In genomic region chr6:32146287-32146686, GRCh38 we compare ENCODE assay signal across 20 cellular contexts. TPM values are rescaled to one million over a fixed set of nuclear protein-coding genes. Genes with fewer than 3 reads are reported as not detected.
DNase-seq lines count a peak whose midpoint lies in the region; ATAC-seq, FAIRE-seq and TF ChIP-seq lines count a peak whose summit lies in the region.
"Had no signal": no experiment of that assay in that cellular context is flagged by ENCODE, and none has a peak within 500 bp of the region (broad histone marks: within the 10 kb centered on the region; RNA-seq: fewer than 3 reads in every experiment).

No MANE protein-coding gene starts in this region.

- 0 out of 2 replicates have a peak overlapping the region, but pooled peaks have one; percentile 0 for H2BK12ac ChIP-seq in H1 (ENCODE audit: low read depth, low read length)

- TF ChIP-seq POLR2A in IMR-90 (IDR thresholded peaks at IDR 0.05; ENCODE audit: low read depth, low read length) (no peak), H1 (IDR thresholded peaks at IDR 0.05; ENCODE audit: control extremely low read depth in 1 of 2, low read depth in 2 of 2, low read length in 2 of 2) (no peak)

- H4K8ac ChIP-seq in IMR-90 (ENCODE audit: low read depth in 2 of 2, low read length in 2 of 2) (no peak overlapping the region), H1 (ENCODE audit: extremely low read depth, insufficient read depth, low read length) (no peak overlapping the region)

- H3K4ac ChIP-seq in IMR-90 (ENCODE audit: low read depth, low read length): no peak overlapping the region
- no peak overlapping the region for H3K4ac ChIP-seq in H1 (replicated peaks; ENCODE audit: insufficient read length, low read depth, low read length)

- H3K4me2 ChIP-seq in IMR-90 (ENCODE audit: low read depth, low read length): no peak overlapping the region
- peak overlapping the region; percentile 18 to 27; a peak in 1 of 4 replicates for H3K4me2 ChIP-seq in H1 (ENCODE audit: insufficient read depth in 1 of 2, low read depth in 2 of 2, low read length in 2 of 2)

- no peak overlapping the region for H2AK5ac ChIP-seq in IMR-90 (ENCODE audit: low read depth, low read length)
- no peak overlapping the region for H2AK5ac ChIP-seq in H1 (ENCODE audit: low read depth, low read length)

- H3K9me3 ChIP-seq in IMR-90 (ENCODE audit: control insufficient read depth, insufficient read depth, low read length) (peaks cover 2% of the 10 kb centered on the region; the same call in 1 of the 2 replicates), H1 (ENCODE audit: insufficient read depth in 2 of 2, low read depth in 1 of 2, low read length in 1 of 2) (no peaks in the 10 kb centered on the region)
- H3K9me3 ChIP-seq: BE2C, left ventricle myocardium inferior, transverse colon had no signal

- dilution Hi-C loops in IMR-90 (cut with HindIII; ENCODE audit: low sequenced_read_pairs, unreplicated experiment): no loop called here

- POLR2A ChIA-PET in IMR-90 (lab: Charles Lee; ENCODE audit: unreplicated experiment) (no interaction called here), H1 (lab: Charles Lee; ENCODE audit: partially characterized antibody) (interaction anchor here (1.0 to 9.2 kb wide), 6 partner anchors 8 to 31 kb away, joined by 3 to 70 read pairs (median 6); partner anchors contain the start of genes ATF6B and FKBPL)

- H2BK5ac ChIP-seq in IMR-90 (ENCODE audit: low read depth, low read length, poor library complexity, severe bottlenecking): no peak overlapping the region
- no peak overlapping the region for H2BK5ac ChIP-seq in H1 (ENCODE audit: low read depth, low read length)

- CTCF ChIA-PET in IMR-90 (lab: Yijun Ruan, JAX): interaction anchor here (0.9 kb wide), 2 partner anchors 10 kb away, joined by 3 to 4 read pairs; no protein-coding TSS in a partner anchor
- CTCF ChIA-PET in H1 (lab: Charles Lee; ENCODE audit: partially characterized antibody): interaction anchor here (1.6 to 1.9 kb wide), 2 partner anchors 28 to 31 kb away, joined by 3 to 5 read pairs; no protein-coding TSS in a partner anchor

- H4K20me1 ChIP-seq in IMR-90 (ENCODE audit: insufficient read depth, low read length) (no peaks in the 10 kb centered on the region), H1 (replicated peaks in 1 of 2; ENCODE audit: control insufficient read depth in 1 of 2, insufficient read depth in 2 of 2, low read length in 2 of 2) (no peaks in the 10 kb centered on the region)

- H3K27me3 Mint-ChIP-seq in progenitor cell of endocrine pancreas: peaks cover 12% of the 10 kb centered on the region
- H3K27me3 Mint-ChIP-seq in HFFc6 (ENCODE audit: insufficient read depth): peaks cover 10% of the 10 kb centered on the region

- no peak for TF ChIP-seq CTCF in IMR-90 (conservative IDR thresholded peaks at IDR 0.05; ENCODE audit: low read depth, low read length)
- TF ChIP-seq CTCF in H1 (IDR thresholded peaks at IDR 0.05; ENCODE audit: control extremely low read depth in 1 of 3, insufficient read depth in 1 of 3, low read depth in 1 of 3, low read length in 3 of 3): no peak
- TF ChIP-seq CTCF in progenitor cell of endocrine pancreas (IDR thresholded peaks at IDR 0.05; ENCODE audit: unreplicated experiment): no peak
- TF ChIP-seq CTCF in HFFc6 (IDR thresholded peaks at IDR 0.05): no peak

- peaks cover 6% of the 10 kb centered on the region; the same call in 1 of the 2 replicates for H3K23me2 ChIP-seq in H1 (ENCODE audit: low read depth, low read length)

- FAIRE-seq in H1 (lab: Jason Lieb, UNC): no peak
- FAIRE-seq: H54 had no signal

- no peak overlapping the region for H4K5ac ChIP-seq in IMR-90 (ENCODE audit: low read depth, low read length)
- H4K5ac ChIP-seq in H1 (ENCODE audit: insufficient read length, low read depth, low read length): no peak overlapping the region

- no peak overlapping the region for H3K56ac ChIP-seq in IMR-90 (ENCODE audit: extremely low read depth, insufficient read depth, low read length)
- no peak overlapping the region for H3K56ac ChIP-seq in H1 (replicated peaks; ENCODE audit: insufficient read length, low read depth, low read length)

- no peak for ATAC-seq in IMR-90 (ENCODE audit: low read depth)
- ATAC-seq: activated CD8-positive, alpha-beta T cell treated with anti-CD3 and anti-CD28 coated beads, Interleukin-2, amount 10 ng/mL, durations not matched to agents 7 days and 5 days; effector memory CD8-positive, alpha-beta T cell; stimulated activated naive B cell treated with anti-CD40 and anti-IgM and Interleukin-4, amounts not matched to agents 10 μg/mL and 1 μg/mL and 100 μg/mL, for 72 hours had no signal

- H2AK9ac ChIP-seq in IMR-90 (replicated peaks; ENCODE audit: low read depth, low read length, poor library complexity): no peak overlapping the region

- no peaks in the 10 kb centered on the region for H3K79me1 ChIP-seq in IMR-90 (ENCODE audit: low read depth in 1 of 2, low read length in 2 of 2)
- no peaks in the 10 kb centered on the region for H3K79me1 ChIP-seq in H1 (ENCODE audit: low read depth, low read length)

- peaks cover 4% of the 10 kb centered on the region; the same call in 1 of the 2 replicates for H3K4me1 ChIP-seq in IMR-90 (ENCODE audit: control insufficient read depth, insufficient read depth, low read length)
- H3K4me1 ChIP-seq in H1 (replicated peaks in 1 of 4; ENCODE audit: control insufficient read depth in 3 of 4, insufficient read depth in 4 of 4, low read length in 3 of 4): peaks cover 9 to 24% (median 10%) of the 10 kb centered on the region in 4 experiments
- H3K4me1 ChIP-seq: BE2C, left ventricle myocardium inferior had no signal

- BruUV-seq in IMR-90 (replicated peaks; lab: Mats Ljungman, UMichigan): no TSS peak

- peak overlapping the region; percentile 4; the same call in 1 of the 2 replicates for H2BK20ac ChIP-seq in IMR-90 (ENCODE audit: low read depth, low read length)
- no peak overlapping the region for H2BK20ac ChIP-seq in H1 (ENCODE audit: low read length)

- TF ChIP-seq EP300 in H1 (IDR thresholded peaks at IDR 0.05; ENCODE audit: borderline replicate concordance in 1 of 2, low read depth in 2 of 2, low read length in 2 of 2): no peak

- H3K14ac ChIP-seq in IMR-90 (replicated peaks; ENCODE audit: low read depth, low read length) (no peak overlapping the region), H1 (ENCODE audit: insufficient read length) (no peak overlapping the region)

- in situ Hi-C loops in IMR-90 (cut with MboI; ENCODE audit: low sequenced_read_pairs): no loop called here

- H3K4me3 ChIP-seq in IMR-90 (ENCODE audit: insufficient read depth, low read depth, low read length) (no peak overlapping the region), H1 (ENCODE audit: extremely low read depth in 1 of 4, insufficient read depth in 2 of 4, low read depth in 3 of 4, low read length in 4 of 4) (no peak overlapping the region)
- H3K4me3 ChIP-seq: left ventricle myocardium inferior, transverse colon had no signal

- H2BK15ac ChIP-seq in IMR-90 (ENCODE audit: low read depth, low read length) (no peak overlapping the region; the same call in 2 of the 3 replicates), H1 (ENCODE audit: low read length) (no peak overlapping the region)

- H3K23ac ChIP-seq in IMR-90 (ENCODE audit: low read depth, low read length): no peak overlapping the region
- H3K23ac ChIP-seq in H1 (ENCODE audit: insufficient read length): no peak overlapping the region

- H3K18ac ChIP-seq in IMR-90 (ENCODE audit: low read depth, low read length) (no peak overlapping the region), H1 (ENCODE audit: extremely low read depth, low read length) (0 out of 2 replicates have a peak overlapping the region, but pooled peaks have one; percentile 0)

- H3K4me1 Mint-ChIP-seq in progenitor cell of endocrine pancreas (ENCODE audit: low read depth) (peaks cover 12% of the 10 kb centered on the region), HFFc6 (ENCODE audit: low read depth) (peaks cover 7% of the 10 kb centered on the region)

- H4K91ac ChIP-seq in IMR-90 (ENCODE audit: insufficient read depth, low read depth, low read length) (no peak overlapping the region), H1 (replicated peaks; ENCODE audit: insufficient read length, low read length) (no peak overlapping the region)

- 0 out of 2 replicates have a peak, but pooled peaks cover 3% of the 10 kb centered on the region for H3K9me1 ChIP-seq in IMR-90 (ENCODE audit: insufficient read depth, low read length)

- H3K9me3 Mint-ChIP-seq in progenitor cell of endocrine pancreas (ENCODE audit: low read depth): no peaks in the 10 kb centered on the region
- no peaks in the 10 kb centered on the region for H3K9me3 Mint-ChIP-seq in HFFc6
- H3K9me3 Mint-ChIP-seq: activated naive CD8-positive, alpha-beta T cell treated with anti-CD3 and anti-CD28 coated beads, Interleukin-2, amount 10 ng/mL, durations not matched to agents 7 days and 5 days; central memory CD8-positive, alpha-beta T cell; effector memory CD8-positive, alpha-beta T cell; stimulated activated naive B cell treated with anti-CD40 and anti-IgM and Interleukin-4, amounts not matched to agents 10 μg/mL and 1 μg/mL and 100 μg/mL, for 72 hours had no signal

- no peak overlapping the region for H2BK120ac ChIP-seq in IMR-90 (ENCODE audit: low read depth, low read length)
- H2BK120ac ChIP-seq in H1 (replicated peaks; ENCODE audit: low read depth, low read length): no peak overlapping the region

- TF ChIP-seq RAD21 in IMR-90 (IDR thresholded peaks at IDR 0.05; ENCODE audit: low read length) (no peak), H1 (IDR thresholded peaks at IDR 0.05 in 1 of 2, conservative IDR thresholded peaks at IDR 0.05 in 1 of 2; ENCODE audit: low read depth in 2 of 2, low read length in 2 of 2) (no peak)

- WGBS in IMR-90 (ENCODE audit: extremely low coverage in 2 of 2, insufficient read length in 1 of 2), 2 experiments: no CpG with 5 or more reads among the region's 1 CpG
- 87% methylated on average over 1 of the region's 1 CpG; no CpG with 5 or more reads in 1 of the 2 experiments for WGBS in H1 (ENCODE audit: extremely low coverage in 1 of 2, insufficient coverage in 1 of 2, insufficient read length in 1 of 2, insufficient replicate concordance in 2 of 2, low coverage in 1 of 2, low lambda C conversion rate in 2 of 2, missing lambda C conversion rate in 1 of 2), 2 experiments

- H3K9ac ChIP-seq in IMR-90 (ENCODE audit: low read depth, low read length) (0 out of 2 replicates have a peak overlapping the region, but pooled peaks have one; percentile 17), H1 (replicated peaks in 1 of 4; ENCODE audit: extremely low read depth in 1 of 4, low read depth in 3 of 4, low read length in 3 of 4) (no peak overlapping the region)

- H3K4me3 Mint-ChIP-seq in progenitor cell of endocrine pancreas (ENCODE audit: low read depth) (no peak overlapping the region), HFFc6 (no peak overlapping the region)
- H3K4me3 Mint-ChIP-seq: activated CD8-positive, alpha-beta T cell treated with anti-CD3 and anti-CD28 coated beads, Interleukin-2, amount 10 ng/mL, durations not matched to agents 7 days and 5 days; activated naive CD8-positive, alpha-beta T cell treated with anti-CD3 and anti-CD28 coated beads, Interleukin-2, amount 10 ng/mL, durations not matched to agents 7 days and 5 days; central memory CD8-positive, alpha-beta T cell; stimulated activated naive B cell treated with anti-CD40 and anti-IgM and Interleukin-4, amounts not matched to agents 10 μg/mL and 1 μg/mL and 100 μg/mL, for 72 hours had no signal

- no peaks in the 10 kb centered on the region for H3K79me2 ChIP-seq in H1 (ENCODE audit: control insufficient read depth in 1 of 2, insufficient read depth in 2 of 2, low read length in 2 of 2)

- H3K27ac Mint-ChIP-seq in progenitor cell of endocrine pancreas (peak overlapping the region; percentile 7), HFFc6 (no peak overlapping the region)
- H3K27ac Mint-ChIP-seq: activated naive CD8-positive, alpha-beta T cell treated with anti-CD3 and anti-CD28 coated beads, Interleukin-2, amount 10 ng/mL, durations not matched to agents 7 days and 5 days; effector memory CD8-positive, alpha-beta T cell; stimulated activated naive B cell treated with anti-CD40 and anti-IgM and Interleukin-4, amounts not matched to agents 10 μg/mL and 1 μg/mL and 100 μg/mL, for 72 hours had no signal

- H3K36me3 ChIP-seq in IMR-90 (ENCODE audit: control insufficient read depth, insufficient read depth, low read length) (peaks cover 2% of the 10 kb centered on the region; the same call in 1 of the 2 replicates), H1 (ENCODE audit: control insufficient read depth in 2 of 4, insufficient read depth in 4 of 4, low read length in 3 of 4) (no peaks in the 10 kb centered on the region)
- H3K36me3 ChIP-seq: BE2C, left ventricle myocardium inferior, transverse colon had no signal

- intact Hi-C loops in IMR-90 (cut with micrococcal nuclease): no loop called here

- H2AFZ ChIP-seq in IMR-90 (replicated peaks; ENCODE audit: low read length, poor library complexity) (no peak overlapping the region), H1 (ENCODE audit: low read length) (0 out of 2 replicates have a peak overlapping the region, but pooled peaks have one; percentile 2)

- DNase-seq in IMR-90: no peak
- no peak for DNase-seq in H1 (ENCODE audit: low read depth in 1 of 2, low spot score in 2 of 2)
- DNase-seq in progenitor cell of endocrine pancreas (ENCODE audit: low spot score, unreplicated experiment): no peak
- no peak for DNase-seq in HFFc6
- no peak for DNase-seq in activated CD4-positive, alpha-beta T cell treated with anti-CD3 and anti-CD28 coated beads, Interleukin-2, amount 50 U/mL, for 4 hours
- DNase-seq: activated CD8-positive, alpha-beta T cell treated with anti-CD3 and anti-CD28 coated beads, Interleukin-2, amount 10 ng/mL, durations not matched to agents 7 days and 5 days; activated naive CD8-positive, alpha-beta T cell treated with anti-CD3 and anti-CD28 coated beads, Interleukin-2, amount 10 ng/mL, durations not matched to agents 7 days and 5 days; BE2C; effector memory CD8-positive, alpha-beta T cell; left ventricle myocardium inferior; NCI-H146; NCI-H2227 treated with DMSO at 0.1 percent for 48 hours; Right ventricle myocardium superior; stimulated activated naive B cell treated with anti-CD40 and anti-IgM and Interleukin-4, amounts not matched to agents 10 μg/mL and 1 μg/mL and 100 μg/mL, for 72 hours; T-helper 1 cell; transverse colon had no signal

- no peak overlapping the region for H3K27ac ChIP-seq in IMR-90 (ENCODE audit: insufficient read depth, low read length)
- no peak overlapping the region for H3K27ac ChIP-seq in H1 (ENCODE audit: low read depth, low read length)
- H3K27ac ChIP-seq: left ventricle myocardium inferior, transverse colon, VCaP had no signal

- H3K36me3 Mint-ChIP-seq in progenitor cell of endocrine pancreas (ENCODE audit: insufficient read depth) (peaks cover 4% of the 10 kb centered on the region), HFFc6 (ENCODE audit: low read depth) (peaks cover 13% of the 10 kb centered on the region; the same call in 1 of the 2 replicates)
- H3K36me3 Mint-ChIP-seq: activated naive CD8-positive, alpha-beta T cell treated with anti-CD3 and anti-CD28 coated beads, Interleukin-2, amount 10 ng/mL, durations not matched to agents 7 days and 5 days had no signal

- peaks cover 27% of the 10 kb centered on the region for H3K27me3 ChIP-seq in IMR-90 (ENCODE audit: control insufficient read depth, insufficient read depth, low read length)
- peaks cover 3 to 23% (median 22%) of the 10 kb centered on the region in 4 experiments for H3K27me3 ChIP-seq in H1 (replicated peaks in 1 of 4; ENCODE audit: control insufficient read depth in 3 of 4, extremely low read depth in 1 of 4, insufficient read depth in 3 of 4, low read length in 3 of 4)
- H3K27me3 ChIP-seq: BE2C had no signal

RNA-seq across cellular contexts. Expression of gene PRRT1, which starts 5.5 kb away (rescaled TPM):
- total RNA-seq in IMR-90 (2012; rRNA removed) (not detected in 2 replicates), progenitor cell of endocrine pancreas (2.9 and 3.3 TPM in 2 replicates)
- polyA plus RNA-seq in IMR-90 (2012; rRNA removed) (0.87 and 0.99 TPM in 2 replicates), H1 (2011; rRNA removed) (0.71 and 1.4 TPM in 2 replicates)
- 0.55 and 1.3 TPM in 2 replicates for polyA plus RNA-seq in IMR-90 (2012; cell fraction: cytosol; rRNA removed)
- polyA plus RNA-seq in IMR-90 (2012; cell fraction: nucleus; rRNA removed; ENCODE audit: low replicate concordance): 3.9 and 5.7 TPM in 2 replicates
- 2.8 TPM in 2 replicates for total RNA-seq in H1 (2021; fragmentation: NEBNext Ultra II Directional; extraction: Animal tissue kit (Norgen Biotek cat#: 25700))
- 0.45 TPM for polyA plus RNA-seq in H1 (2011; cell fraction: cytosol; rRNA removed)
- 1.8 TPM for polyA plus RNA-seq in H1 (2011; cell fraction: nucleus; rRNA removed)
- polyA plus RNA-seq in H1 (2012, experiment 1 of 2): 1.9 to 2.8 TPM (median 2.2 TPM) in 4 replicates
- polyA plus RNA-seq in H1 (2012, experiment 2 of 2): 2.5 TPM
- polyA plus RNA-seq in H1 (2013, experiment 1 of 2): 5.9 TPM
- 5.7 TPM for polyA plus RNA-seq in H1 (2013, experiment 2 of 2)
- 0.13 and 0.49 TPM in 2 replicates for polyA minus RNA-seq in H1 (2011; rRNA and poly(A)+ RNA removed)
- polyA minus RNA-seq in H1 (2011; cell fraction: cytosol; rRNA and poly(A)+ RNA removed): 1.1 TPM
- polyA minus RNA-seq in H1 (2011; cell fraction: nucleus; rRNA and poly(A)+ RNA removed): 0.20 TPM
- total RNA-seq in HFFc6 (2021; fragmentation: NEBNext Ultra II Directional; extraction: Animal tissue kit (Norgen Biotek cat#: 25700)): 1 to 10 TPM; 2.6 to 5.8 (median 5.1) TPM
- total RNA-seq: myocyte had no signal

RNA-seq across cellular contexts. Expression of gene PPT2, which starts 7.7 kb away (rescaled TPM):
- total RNA-seq in IMR-90 (2012; rRNA removed): 2.2 and 3.2 TPM in 2 replicates
- 16.2 and 18.7 TPM in 2 replicates for polyA plus RNA-seq in IMR-90 (2012; rRNA removed)
- 12.7 and 14.1 TPM in 2 replicates for polyA plus RNA-seq in IMR-90 (2012; cell fraction: cytosol; rRNA removed)
- 40.2 and 46.8 TPM in 2 replicates for polyA plus RNA-seq in IMR-90 (2012; cell fraction: nucleus; rRNA removed; ENCODE audit: low replicate concordance)
- 24.1 and 27.9 TPM in 2 replicates for total RNA-seq in H1 (2021; fragmentation: NEBNext Ultra II Directional; extraction: Animal tissue kit (Norgen Biotek cat#: 25700))
- 39.0 and 39.5 TPM in 2 replicates for polyA plus RNA-seq in H1 (2011; rRNA removed)
- polyA plus RNA-seq in H1 (2011; cell fraction: cytosol; rRNA removed): 34.9 TPM
- polyA plus RNA-seq in H1 (2011; cell fraction: nucleus; rRNA removed): 69.6 TPM
- polyA plus RNA-seq in H1 (2012, experiment 1 of 2): 24.2 to 36.4 TPM (median 28.5 TPM) in 4 replicates
- polyA plus RNA-seq in H1 (2012, experiment 2 of 2): 31.7 TPM
- 36.6 TPM for polyA plus RNA-seq in H1 (2013, experiment 1 of 2)
- 34.6 TPM for polyA plus RNA-seq in H1 (2013, experiment 2 of 2)
- polyA minus RNA-seq in H1 (2011; rRNA and poly(A)+ RNA removed): 18.9 and 51.4 TPM in 2 replicates
- polyA minus RNA-seq in H1 (2011; cell fraction: cytosol; rRNA and poly(A)+ RNA removed): 10.9 TPM
- 18.3 TPM for polyA minus RNA-seq in H1 (2011; cell fraction: nucleus; rRNA and poly(A)+ RNA removed)
- total RNA-seq in progenitor cell of endocrine pancreas: 75.5 and 80.8 TPM in 2 replicates
- total RNA-seq in HFFc6 (2021; fragmentation: NEBNext Ultra II Directional; extraction: Animal tissue kit (Norgen Biotek cat#: 25700)): 10 to 100 TPM; 15.9 to 21.7 (median 18.6) TPM

RNA-seq across cellular contexts. Expression of gene FKBPL, which starts 16.2 kb away (rescaled TPM):
- total RNA-seq in IMR-90 (2012; rRNA removed) (5.8 and 5.9 TPM in 2 replicates), progenitor cell of endocrine pancreas (8.4 and 8.7 TPM in 2 replicates)
- polyA plus RNA-seq in IMR-90 (2012; rRNA removed) (3.4 and 3.6 TPM in 2 replicates), H1 (2011; rRNA removed) (5.4 and 5.8 TPM in 2 replicates)
- polyA plus RNA-seq in IMR-90 (2012; cell fraction: cytosol; rRNA removed): 2.6 and 3.3 TPM in 2 replicates
- polyA plus RNA-seq in IMR-90 (2012; cell fraction: nucleus; rRNA removed; ENCODE audit: low replicate concordance): 1.2 and 1.6 TPM in 2 replicates
- total RNA-seq in H1 (2021; fragmentation: NEBNext Ultra II Directional; extraction: Animal tissue kit (Norgen Biotek cat#: 25700)): 9.4 and 10.9 TPM in 2 replicates
- 7.0 TPM for polyA plus RNA-seq in H1 (2011; cell fraction: cytosol; rRNA removed)
- polyA plus RNA-seq in H1 (2011; cell fraction: nucleus; rRNA removed): 6.1 TPM
- 9.7 to 13.9 TPM (median 10.9 TPM) in 4 replicates for polyA plus RNA-seq in H1 (2012, experiment 1 of 2)
- 16.2 TPM for polyA plus RNA-seq in H1 (2012, experiment 2 of 2)
- 6.4 TPM for polyA plus RNA-seq in H1 (2013, experiment 1 of 2)
- 6.1 TPM for polyA plus RNA-seq in H1 (2013, experiment 2 of 2)
- polyA minus RNA-seq in H1 (2011; rRNA and poly(A)+ RNA removed): 4.7 and 5.1 TPM in 2 replicates
- 3.7 TPM for polyA minus RNA-seq in H1 (2011; cell fraction: cytosol; rRNA and poly(A)+ RNA removed)
- 4.1 TPM for polyA minus RNA-seq in H1 (2011; cell fraction: nucleus; rRNA and poly(A)+ RNA removed)
- total RNA-seq in HFFc6 (2021; fragmentation: NEBNext Ultra II Directional; extraction: Animal tissue kit (Norgen Biotek cat#: 25700)): 1 to 10 TPM; 4.3 to 6.0 (median 4.9) TPM

RNA-seq across cellular contexts. Expression of gene EGFL8, which starts 18.1 kb away (rescaled TPM):
- total RNA-seq in IMR-90 (2012; rRNA removed) (0.18 and 0.28 TPM in 2 replicates), progenitor cell of endocrine pancreas (68.3 and 83.1 TPM in 2 replicates)
- polyA plus RNA-seq in IMR-90 (2012; rRNA removed) (4.7 and 5.7 TPM in 2 replicates), H1 (2011; rRNA removed) (5.0 and 8.6 TPM in 2 replicates)
- 0.71 and 1.8 TPM in 2 replicates for polyA plus RNA-seq in IMR-90 (2012; cell fraction: cytosol; rRNA removed)
- 69.1 and 72.4 TPM in 2 replicates for polyA plus RNA-seq in IMR-90 (2012; cell fraction: nucleus; rRNA removed; ENCODE audit: low replicate concordance)
- 6.4 and 9.2 TPM in 2 replicates for total RNA-seq in H1 (2021; fragmentation: NEBNext Ultra II Directional; extraction: Animal tissue kit (Norgen Biotek cat#: 25700))
- 8.9 TPM for polyA plus RNA-seq in H1 (2011; cell fraction: cytosol; rRNA removed)
- 36.7 TPM for polyA plus RNA-seq in H1 (2011; cell fraction: nucleus; rRNA removed)
- 12.8 to 15.7 TPM (median 13.7 TPM) in 4 replicates for polyA plus RNA-seq in H1 (2012, experiment 1 of 2)
- 4.3 TPM for polyA plus RNA-seq in H1 (2012, experiment 2 of 2)
- polyA plus RNA-seq in H1 (2013, experiment 1 of 2): 25.0 TPM
- 23.4 TPM for polyA plus RNA-seq in H1 (2013, experiment 2 of 2)
- polyA minus RNA-seq in H1 (2011; rRNA and poly(A)+ RNA removed): 0.29 and 0.50 TPM in 2 replicates
- polyA minus RNA-seq in H1 (2011; cell fraction: cytosol; rRNA and poly(A)+ RNA removed): not detected
- 3.6 TPM for polyA minus RNA-seq in H1 (2011; cell fraction: nucleus; rRNA and poly(A)+ RNA removed)
- 1 to 10 TPM; 3.5 to 4.4 (median 3.7) TPM for total RNA-seq in HFFc6 (2021; fragmentation: NEBNext Ultra II Directional; extraction: Animal tissue kit (Norgen Biotek cat#: 25700))

RNA-seq across cellular contexts. Expression of gene ATF6B, which starts 18.2 kb away (rescaled TPM):
- 5.3 and 7.9 TPM in 2 replicates for total RNA-seq in IMR-90 (2012; rRNA removed)
- 62.6 and 69.6 TPM in 2 replicates for polyA plus RNA-seq in IMR-90 (2012; rRNA removed)
- 53.8 and 64.7 TPM in 2 replicates for polyA plus RNA-seq in IMR-90 (2012; cell fraction: cytosol; rRNA removed)
- polyA plus RNA-seq in IMR-90 (2012; cell fraction: nucleus; rRNA removed; ENCODE audit: low replicate concordance): 85.2 and 131 TPM in 2 replicates
- 36.2 and 38.1 TPM in 2 replicates for total RNA-seq in H1 (2021; fragmentation: NEBNext Ultra II Directional; extraction: Animal tissue kit (Norgen Biotek cat#: 25700))
- 42.2 and 66.3 TPM in 2 replicates for polyA plus RNA-seq in H1 (2011; rRNA removed)
- polyA plus RNA-seq in H1 (2011; cell fraction: cytosol; rRNA removed): 37.2 TPM
- 118 TPM for polyA plus RNA-seq in H1 (2011; cell fraction: nucleus; rRNA removed)
- 32.9 to 50.0 TPM (median 43.7 TPM) in 4 replicates for polyA plus RNA-seq in H1 (2012, experiment 1 of 2)
- polyA plus RNA-seq in H1 (2012, experiment 2 of 2): 61.0 TPM
- polyA plus RNA-seq in H1 (2013, experiment 1 of 2): 39.5 TPM
- 41.1 TPM for polyA plus RNA-seq in H1 (2013, experiment 2 of 2)
- 28.8 and 31.4 TPM in 2 replicates for polyA minus RNA-seq in H1 (2011; rRNA and poly(A)+ RNA removed)
- 20.3 TPM for polyA minus RNA-seq in H1 (2011; cell fraction: cytosol; rRNA and poly(A)+ RNA removed)
- polyA minus RNA-seq in H1 (2011; cell fraction: nucleus; rRNA and poly(A)+ RNA removed): 41.5 TPM
- 89.4 and 95.0 TPM in 2 replicates for total RNA-seq in progenitor cell of endocrine pancreas
- 10 to 100 TPM; 80.0 to 96.2 (median 88.7) TPM for total RNA-seq in HFFc6 (2021; fragmentation: NEBNext Ultra II Directional; extraction: Animal tissue kit (Norgen Biotek cat#: 25700))
